Comparison of ENCODE assay signal across 8 cellular contexts in the genomic region with DNA sequence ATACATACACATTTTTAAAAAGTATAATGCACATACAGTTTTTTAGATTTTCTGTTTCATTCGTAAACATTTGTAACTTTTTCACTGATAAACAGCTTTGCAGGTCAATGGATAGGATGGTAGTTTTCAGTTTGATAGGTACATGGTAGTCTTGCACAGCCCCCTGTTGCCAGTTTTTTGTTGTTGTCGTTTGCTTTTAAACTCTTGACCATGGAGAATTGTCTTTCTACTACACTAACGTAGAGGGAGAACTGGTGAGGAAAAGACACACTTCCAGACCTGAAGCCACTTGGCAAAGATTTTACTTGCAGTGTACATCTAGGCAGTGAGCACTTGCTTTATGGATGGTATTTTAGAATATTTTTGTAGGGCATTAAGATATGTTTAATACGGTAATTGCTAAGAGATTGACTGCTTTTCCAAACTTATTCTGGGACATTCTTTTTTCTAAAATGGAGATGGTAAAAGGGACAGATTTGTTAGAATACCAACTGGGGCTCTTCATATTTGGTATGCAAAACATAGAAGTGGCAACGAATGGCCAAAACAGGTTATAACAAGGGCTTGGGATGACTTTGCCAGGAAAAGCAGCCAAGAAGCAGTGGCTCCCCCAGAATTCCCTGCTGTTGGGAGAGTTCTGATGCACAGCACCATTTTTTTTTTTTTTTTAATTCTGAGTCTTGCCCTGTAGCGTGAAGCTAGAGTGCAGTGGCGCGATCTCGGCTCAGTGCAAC. TPM values are rescaled to one million over a fixed set of nuclear protein-coding genes. Genes with fewer than 3 reads are reported as not detected.
DNase-seq lines count a peak whose midpoint lies in the region; ATAC-seq and TF ChIP-seq lines count a peak whose summit lies in the region.

No MANE protein-coding gene starts in this region.

- H3K36me3 Mint-ChIP-seq in activated CD8-positive, alpha-beta memory T cell treated with anti-CD3 and anti-CD28 coated beads, Interleukin-2, amount 10 ng/mL, durations not matched to agents 7 days and 5 days, result no peaks in the 10 kb centered on the region
- H3K36me3 Mint-ChIP-seq in activated CD8-positive, alpha-beta T cell treated with anti-CD3 and anti-CD28 coated beads for 36 hours (ENCODE audit: low read depth), result peaks cover 5% of the 10 kb centered on the region

- peak overlapping the region in 3 of 5 donors; percentile 2 to 75 (median 72) for H3K9ac ChIP-seq in subcutaneous abdominal adipose tissue (ENCODE audit: low read length in 5 of 5)

- CTCF ChIA-PET in activated CD8-positive, alpha-beta memory T cell treated with anti-CD3 and anti-CD28 coated beads, Interleukin-2, amount 10 ng/mL, durations not matched to agents 7 days and 5 days (lab: Charles Lee), result interaction anchor here (2.0 kb wide), 1 partner anchor 255 kb away, joined by 5 read pairs; no protein-coding TSS in a partner anchor
- CTCF ChIA-PET in activated CD8-positive, alpha-beta T cell treated with anti-CD3 and anti-CD28 coated beads for 36 hours (lab: Charles Lee), result no interaction called here

- H3K4me3 ChIP-seq in right cardiac atrium (ENCODE audit: low read length) (peak overlapping the region; percentile 90), subcutaneous abdominal adipose tissue (ENCODE audit: low read depth in 1 of 5, low read length in 5 of 5) (peak overlapping the region; percentile 86 to 98 (median 87))

- no peak for DNase-seq in activated CD8-positive, alpha-beta memory T cell treated with anti-CD3 and anti-CD28 coated beads, Interleukin-2, amount 10 ng/mL, durations not matched to agents 7 days and 5 days
- no peak for DNase-seq in activated CD8-positive, alpha-beta memory T cell treated with anti-CD3 and anti-CD28 coated beads for 24 hours
- DNase-seq in activated CD8-positive, alpha-beta T cell treated with anti-CD3 and anti-CD28 coated beads for 36 hours, result no peak
- DNase-seq in right cardiac atrium (no peak), KG1 (lab: John Stamatoyannopoulos, UW) (no peak)

- H3K27ac ChIP-seq in right cardiac atrium (ENCODE audit: low read length) (peak overlapping the region; percentile 78), subcutaneous abdominal adipose tissue (ENCODE audit: low read depth, low read length) (peak overlapping the region; percentile 60)

- TF ChIP-seq CTCF in activated CD8-positive, alpha-beta T cell treated with anti-CD3 and anti-CD28 coated beads for 36 hours (IDR thresholded peaks at IDR 0.05), result no peak

- H3K4me1 ChIP-seq in right cardiac atrium (ENCODE audit: control insufficient read depth, insufficient read depth, low read length) (peaks cover 14% of the 10 kb centered on the region), subcutaneous abdominal adipose tissue (ENCODE audit: control insufficient read depth in 5 of 5, insufficient read depth in 5 of 5, low read length in 5 of 5) (peaks cover 11 to 68% (median 64%) of the 10 kb centered on the region in 5 donors)

- peaks cover 37% of the 10 kb centered on the region for H3K4me1 Mint-ChIP-seq in activated CD8-positive, alpha-beta memory T cell treated with anti-CD3 and anti-CD28 coated beads, Interleukin-2, amount 10 ng/mL, durations not matched to agents 7 days and 5 days
- H3K4me1 Mint-ChIP-seq in activated CD8-positive, alpha-beta T cell treated with anti-CD3 and anti-CD28 coated beads for 36 hours (ENCODE audit: low read depth), result peaks cover 59% of the 10 kb centered on the region

- H3K27me3 Mint-ChIP-seq in activated CD8-positive, alpha-beta memory T cell treated with anti-CD3 and anti-CD28 coated beads, Interleukin-2, amount 10 ng/mL, durations not matched to agents 7 days and 5 days, result peaks cover 7% of the 10 kb centered on the region
- H3K27me3 Mint-ChIP-seq in activated CD8-positive, alpha-beta T cell treated with anti-CD3 and anti-CD28 coated beads for 36 hours, result peaks cover 7% of the 10 kb centered on the region

- H3K4me3 Mint-ChIP-seq in activated CD8-positive, alpha-beta memory T cell treated with anti-CD3 and anti-CD28 coated beads, Interleukin-2, amount 10 ng/mL, durations not matched to agents 7 days and 5 days, result peak overlapping the region; percentile 86
- peak overlapping the region; percentile 83 for H3K4me3 Mint-ChIP-seq in activated CD8-positive, alpha-beta T cell treated with anti-CD3 and anti-CD28 coated beads for 36 hours

- 44% methylated on average over 9 of the region's 9 CpGs for WGBS in right cardiac atrium

- POLR2A ChIA-PET in activated CD8-positive, alpha-beta T cell treated with anti-CD3 and anti-CD28 coated beads for 36 hours (lab: Charles Lee), result interaction anchor here (1.2 to 5.2 kb wide), 5 partner anchors 9 to 192 kb away, joined by 3 to 41 read pairs (median 5); partner anchors contain the start of genes ACSS1, ENTPD6 and GINS1

- no peaks in the 10 kb centered on the region for H3K9me3 Mint-ChIP-seq in activated CD8-positive, alpha-beta memory T cell treated with anti-CD3 and anti-CD28 coated beads, Interleukin-2, amount 10 ng/mL, durations not matched to agents 7 days and 5 days (ENCODE audit: low read depth)
- no peaks in the 10 kb centered on the region for H3K9me3 Mint-ChIP-seq in activated CD8-positive, alpha-beta T cell treated with anti-CD3 and anti-CD28 coated beads for 36 hours

- H3K27ac Mint-ChIP-seq in activated CD8-positive, alpha-beta memory T cell treated with anti-CD3 and anti-CD28 coated beads, Interleukin-2, amount 10 ng/mL, durations not matched to agents 7 days and 5 days, result no peak overlapping the region
- peak overlapping the region; percentile 59 for H3K27ac Mint-ChIP-seq in activated CD8-positive, alpha-beta T cell treated with anti-CD3 and anti-CD28 coated beads for 36 hours

- H3K27me3 ChIP-seq in right cardiac atrium (ENCODE audit: control insufficient read depth, insufficient read depth) (no peaks in the 10 kb centered on the region), subcutaneous abdominal adipose tissue (ENCODE audit: control insufficient read depth in 5 of 5, insufficient read depth in 4 of 5, low read length in 5 of 5) (no peaks in the 10 kb centered on the region)

- no peak for ATAC-seq in activated CD8-positive, alpha-beta memory T cell treated with anti-CD3 and anti-CD28 coated beads, Interleukin-2, amount 10 ng/mL, durations not matched to agents 7 days and 5 days
- no peak for ATAC-seq in activated CD8-positive, alpha-beta T cell treated with anti-CD3 and anti-CD28 coated beads for 36 hours
- ATAC-seq in right cardiac atrium (no peak), HG02571 (IDR thresholded peaks at IDR 0.05; ENCODE audit: unreplicated experiment) (no peak), GM18861 (IDR thresholded peaks at IDR 0.05; ENCODE audit: unreplicated experiment) (no peak)

- intact Hi-C loops in activated CD8-positive, alpha-beta T cell treated with anti-CD3 and anti-CD28 coated beads for 36 hours (cut with micrococcal nuclease), result no loop called here
- intact Hi-C loops in right cardiac atrium (cut with DNase I), result loop anchor here in 2 of 4 donors (5.0 kb wide), 1 partner anchor 52 kb away; the partner anchor contains the start of gene ENTPD6 (in 2 of the 2)

- H3K36me3 ChIP-seq in subcutaneous abdominal adipose tissue (ENCODE audit: control insufficient read depth in 5 of 5, insufficient read depth in 5 of 5, low read length in 5 of 5), result peaks cover 0 to 5% (median 0%) of the 10 kb centered on the region in 5 donors

- H3K9me3 ChIP-seq in right cardiac atrium (ENCODE audit: control insufficient read depth, low read length) (no peaks in the 10 kb centered on the region), subcutaneous abdominal adipose tissue (ENCODE audit: control insufficient read depth in 5 of 5, low read length in 5 of 5) (no peaks in the 10 kb centered on the region)

RNA-seq across cellular contexts. Expression of gene PYGB, which starts 1.5 kb away (rescaled TPM):
- 10 to 100 TPM; 28.4 to 36.8 TPM for total RNA-seq in activated CD8-positive, alpha-beta memory T cell treated with anti-CD3 and anti-CD28 coated beads, Interleukin-2, amount 10 ng/mL, durations not matched to agents 7 days and 5 days
- 10 to 100 TPM; 26.1 to 26.5 TPM for total RNA-seq in activated CD8-positive, alpha-beta T cell treated with anti-CD3 and anti-CD28 coated beads for 36 hours
- 100 to 1,000 TPM; 154 to 219 (median 194) TPM for total RNA-seq in right cardiac atrium
- polyA plus RNA-seq in right cardiac atrium, result 136 TPM

RNA-seq across cellular contexts. Expression of gene ENTPD6, which starts 53.9 kb away (rescaled TPM):
- 10 to 100 TPM; 37.6 to 42.0 TPM for total RNA-seq in activated CD8-positive, alpha-beta memory T cell treated with anti-CD3 and anti-CD28 coated beads, Interleukin-2, amount 10 ng/mL, durations not matched to agents 7 days and 5 days
- 10 to 100 TPM; 39.4 to 42.8 TPM for total RNA-seq in activated CD8-positive, alpha-beta T cell treated with anti-CD3 and anti-CD28 coated beads for 36 hours
- total RNA-seq in right cardiac atrium, result 100 to 1,000 TPM; 102 to 132 (median 127) TPM
- polyA plus RNA-seq in right cardiac atrium, result 146 TPM

Comparison
In these comparisons a context has a peak if more than half of its experiments do, and no peak if none do; other contexts are left out.
1. RNA of gene PYGB, which starts 1.5 kb away (total RNA-seq): 154 to 219 TPM in right cardiac atrium; 28.4 to 36.8 TPM in activated CD8-positive, alpha-beta memory T cell treated with anti-CD3 and anti-CD28 coated beads, Interleukin-2, amount 10 ng/mL, durations not matched to agents 7 days and 5 days and 26.1 to 26.5 TPM in activated CD8-positive, alpha-beta T cell treated with anti-CD3 and anti-CD28 coated beads for 36 hours; every median in the first group is over 4 times any median in the second.